In genomic region chr9:128802482-128802881, GRCh38 we compare ENCODE assay signal across 19 cellular contexts.
"Had no signal": no experiment of that assay in that cellular context is flagged by ENCODE, and none has a peak within 500 bp of the region (broad histone marks: within the 10 kb centered on the region; RNA-seq: fewer than 3 reads in every experiment).

No MANE protein-coding gene starts in this region.

- H3K27me3 Mint-ChIP-seq: effector memory CD8-positive, alpha-beta T cell; naive thymus-derived CD4-positive, alpha-beta T cell; stimulated activated memory B cell treated with anti-CD40 and anti-IgM and Interleukin-4, amounts not matched to agents 10 μg/mL and 1 μg/mL and 100 μg/mL, for 72 hours; stimulated activated naive CD8-positive, alpha-beta T cell treated with anti-CD3 and anti-CD28 coated beads, Interleukin-15, Interleukin-2, amounts not matched to agents 100 ng/mL and 50 ng/mL, for 24 hours had no signal

- H3K4me3 ChIP-seq: psoas muscle, sigmoid colon, thoracic aorta, tibial nerve, upper lobe of left lung had no signal

- ATAC-seq: effector memory CD8-positive, alpha-beta T cell; left lobe of liver; naive thymus-derived CD4-positive, alpha-beta T cell; psoas muscle; right cardiac atrium; stimulated activated memory B cell treated with anti-CD40 and anti-IgM and Interleukin-4, amounts not matched to agents 10 μg/mL and 1 μg/mL and 100 μg/mL, for 72 hours had no signal

- H3K27ac Mint-ChIP-seq: mesothelial cell of epicardium; nephron; stimulated activated naive CD8-positive, alpha-beta T cell treated with anti-CD3 and anti-CD28 coated beads, Interleukin-15, Interleukin-2, amounts not matched to agents 100 ng/mL and 50 ng/mL, for 24 hours had no signal

- H3K9me3 Mint-ChIP-seq: effector memory CD8-positive, alpha-beta T cell; mesothelial cell of epicardium; naive thymus-derived CD4-positive, alpha-beta T cell; nephron; stimulated activated memory B cell treated with anti-CD40 and anti-IgM and Interleukin-4, amounts not matched to agents 10 μg/mL and 1 μg/mL and 100 μg/mL, for 72 hours; stimulated activated naive CD8-positive, alpha-beta T cell treated with anti-CD3 and anti-CD28 coated beads, Interleukin-15, Interleukin-2, amounts not matched to agents 100 ng/mL and 50 ng/mL, for 24 hours had no signal

- H3K9me3 ChIP-seq: psoas muscle, sigmoid colon, thoracic aorta, tibial nerve, upper lobe of left lung had no signal

- H3K4me1 Mint-ChIP-seq: mesothelial cell of epicardium; naive thymus-derived CD4-positive, alpha-beta T cell; nephron; stimulated activated memory B cell treated with anti-CD40 and anti-IgM and Interleukin-4, amounts not matched to agents 10 μg/mL and 1 μg/mL and 100 μg/mL, for 72 hours had no signal

- H3K27ac ChIP-seq: psoas muscle, sigmoid colon, thoracic aorta, tibial nerve, upper lobe of left lung had no signal

- H3K4me1 ChIP-seq: psoas muscle, sigmoid colon, tibial nerve, upper lobe of left lung had no signal

- H3K4me3 Mint-ChIP-seq: effector memory CD8-positive, alpha-beta T cell; mesothelial cell of epicardium; naive thymus-derived CD4-positive, alpha-beta T cell; nephron; stimulated activated memory B cell treated with anti-CD40 and anti-IgM and Interleukin-4, amounts not matched to agents 10 μg/mL and 1 μg/mL and 100 μg/mL, for 72 hours; stimulated activated naive CD8-positive, alpha-beta T cell treated with anti-CD3 and anti-CD28 coated beads, Interleukin-15, Interleukin-2, amounts not matched to agents 100 ng/mL and 50 ng/mL, for 24 hours had no signal

- DNase-seq: cortex of kidney; effector memory CD8-positive, alpha-beta T cell; head of caudate nucleus; mesenchymal stem cell; naive thymus-derived CD4-positive, alpha-beta T cell; nucleus accumbens; psoas muscle; right cardiac atrium; sigmoid colon; stimulated activated CD4-positive, alpha-beta T cell treated with anti-CD3 and anti-CD28 coated beads, Interleukin-2, amount 100 ng/mL, for 24 hours; stimulated activated CD4-positive, alpha-beta T cell treated with anti-CD3 and anti-CD28 coated beads, Interleukin-4, amount 100 ng/mL, for 24 hours; upper lobe of left lung had no signal
